22 cellular contexts compared by ENCODE assay signal in genomic region chr5:12330993-12331588, GRCh38.
"Had no signal": no experiment of that assay in that cellular context is flagged by ENCODE, and none has a peak within 500 bp of the region (broad histone marks: within the 10 kb centered on the region; RNA-seq: fewer than 3 reads in every experiment).

No MANE protein-coding gene starts in this region.

- H3K4me1 ChIP-seq: esophagus squamous epithelium, pancreas, suprapubic skin, transverse colon, uterus had no signal

- DNase-seq: activated B cell treated with CpG ODN at 0.5 μM for 24 hours; activated CD4-positive, alpha-beta T cell treated with anti-CD3 and anti-CD28 coated beads for 48 hours; activated CD8-positive, alpha-beta T cell treated with anti-CD3 and anti-CD28 coated beads, Interleukin-2, amount 10 ng/mL, durations not matched to agents 7 days and 5 days; activated effector memory CD4-positive, alpha-beta T cell treated with Interleukin-2 at 50 U/mL for 16 hours; activated naive CD4-positive, alpha-beta T cell treated with anti-CD3 and anti-CD28 coated beads, Interleukin-2, amount 10 ng/mL, durations not matched to agents 7 days and 5 days; activated naive CD8-positive, alpha-beta T cell treated with anti-CD3 and anti-CD28 coated beads, Interleukin-2, amount 50 U/mL, for 24 hours; activated T-cell treated with anti-CD3 and anti-CD28 coated beads, Interleukin-2, amount 50 U/mL, for 48 hours; anterior cingulate cortex; cerebellar nuclear complex; effector CD4-positive, alpha-beta T cell; esophagus squamous epithelium; left ventricle myocardium superior; naive thymus-derived CD4-positive, alpha-beta T cell; pancreas; stimulated activated CD4-positive, alpha-beta T cell treated with anti-CD3 and anti-CD28 coated beads, Interleukin-4, amount 100 ng/mL, for 1 hour; stimulated activated naive CD8-positive, alpha-beta T cell treated with anti-CD3 and anti-CD28 coated beads, Interleukin-15, amount 100 ng/mL, for 72 hours; T-cell; transverse colon; uterus had no signal

- H3K36me3 ChIP-seq: esophagus squamous epithelium, pancreas, suprapubic skin, transverse colon, uterus had no signal

- H3K27ac ChIP-seq: esophagus squamous epithelium, pancreas, suprapubic skin, transverse colon, uterus had no signal

- ATAC-seq: activated CD8-positive, alpha-beta T cell treated with anti-CD3 and anti-CD28 coated beads, Interleukin-2, amount 10 ng/mL, durations not matched to agents 7 days and 5 days; activated naive CD8-positive, alpha-beta T cell treated with anti-CD3 and anti-CD28 coated beads, Interleukin-2, amount 50 U/mL, for 24 hours; left ventricle myocardium superior; naive thymus-derived CD4-positive, alpha-beta T cell; pancreas; sciatic nerve; stimulated activated naive CD8-positive, alpha-beta T cell treated with anti-CD3 and anti-CD28 coated beads, Interleukin-15, amount 100 ng/mL, for 72 hours; T-cell had no signal

- H3K4me3 ChIP-seq: esophagus squamous epithelium, pancreas, smooth muscle cell, suprapubic skin, transverse colon, uterus had no signal

- H3K27me3 ChIP-seq: esophagus squamous epithelium, pancreas, suprapubic skin, transverse colon, uterus had no signal

- H3K9me3 ChIP-seq: esophagus squamous epithelium, pancreas, suprapubic skin, uterus had no signal
